In genomic region chr5:131984945-131985665, GRCh38 we compare ENCODE assay signal across 20 cellular contexts. TPM values are rescaled to one million over a fixed set of nuclear protein-coding genes. Genes with fewer than 3 reads are reported as not detected.
DNase-seq lines count a peak whose midpoint lies in the region; ATAC-seq, FAIRE-seq and TF ChIP-seq lines count a peak whose summit lies in the region.
"Had no signal": no experiment of that assay in that cellular context is flagged by ENCODE, and none has a peak within 500 bp of the region (broad histone marks: within the 10 kb centered on the region; RNA-seq: fewer than 3 reads in every experiment).

No MANE protein-coding gene starts in this region.

- peak; percentile 5 for ATAC-seq in stimulated activated naive CD8-positive, alpha-beta T cell treated with anti-CD3 and anti-CD28 coated beads, Interleukin-15, amount 100 ng/mL, for 72 hours
- ATAC-seq in stimulated activated naive CD8-positive, alpha-beta T cell treated with anti-CD3 and anti-CD28 coated beads, Interleukin-15, Interleukin-2, amounts not matched to agents 100 U/mL and 50 U/mL, for 24 hours: no peak
- no peak for ATAC-seq in HG03095 (IDR thresholded peaks at IDR 0.05; ENCODE audit: unreplicated experiment)
- ATAC-seq in effector memory CD8-positive, alpha-beta T cell (replicated peaks): no peak
- ATAC-seq: PC-3 had no signal

- DNase-seq in stimulated activated naive CD8-positive, alpha-beta T cell treated with anti-CD3 and anti-CD28 coated beads, Interleukin-15, amount 100 ng/mL, for 72 hours: no peak
- DNase-seq in stimulated activated naive CD8-positive, alpha-beta T cell treated with anti-CD3 and anti-CD28 coated beads, Interleukin-15, Interleukin-2, amounts not matched to agents 100 U/mL and 50 U/mL, for 24 hours: no peak
- DNase-seq in kidney (peak; percentile 67), occipital lobe (lab: John Stamatoyannopoulos, UW) (peak; percentile 18), NCI-H1436 treated with DMSO at 0.1 percent for 48 hours (lab: John Stamatoyannopoulos, UW) (no peak), activated gamma-delta T cell (lab: John Stamatoyannopoulos, UW) (no peak)
- no peak for DNase-seq in effector memory CD8-positive, alpha-beta T cell
- DNase-seq: Caco-2, MV-4-11, NCI-H1417 treated with DMSO at 0.1 percent for 48 hours, NCI-H2107, NCI-H226, NCI-H526 treated with DMSO at 0.1 percent for 48 hours, PC-3 had no signal

- no peak overlapping the region for H3K9ac ChIP-seq in kidney (ENCODE audit: low read length in 2 of 2)

- no peaks in the 10 kb centered on the region for H3K36me3 ChIP-seq in kidney (ENCODE audit: control insufficient read depth in 1 of 2, insufficient read depth in 2 of 2, low read length in 2 of 2)

- no peak for FAIRE-seq in kidney (lab: Jason Lieb, UNC)
- FAIRE-seq: A204.1, H54 had no signal

- no peak for TF ChIP-seq CTCF in kidney (IDR thresholded peaks at IDR 0.05; ENCODE audit: borderline replicate concordance, extremely low read depth, insufficient read depth)

- no peaks in the 10 kb centered on the region for H3K4me1 ChIP-seq in kidney (ENCODE audit: control insufficient read depth in 1 of 2, insufficient read depth in 1 of 2, low read depth in 1 of 2, low read length in 2 of 2)
- H3K4me1 ChIP-seq: Caco-2 had no signal

- peaks cover 6% of the 10 kb centered on the region for H3K36me3 Mint-ChIP-seq in effector memory CD8-positive, alpha-beta T cell (ENCODE audit: insufficient read depth)
- H3K36me3 Mint-ChIP-seq: CD14-positive monocyte had no signal

- no peak overlapping the region for H3K27ac ChIP-seq in kidney (ENCODE audit: low read depth in 2 of 2, low read length in 2 of 2)

- peaks cover 6% of the 10 kb centered on the region for H3K4me1 Mint-ChIP-seq in stimulated activated naive CD8-positive, alpha-beta T cell treated with anti-CD3 and anti-CD28 coated beads, Interleukin-15, amount 100 ng/mL, for 72 hours
- H3K4me1 Mint-ChIP-seq in effector memory CD8-positive, alpha-beta T cell (ENCODE audit: low read depth in 2 of 2): peaks cover 8 to 30% of the 10 kb centered on the region in 2 donors
- H3K4me1 Mint-ChIP-seq: CD14-positive monocyte had no signal

- intact Hi-C loops in kidney (cut with DNase I): no loop called here

- no peak overlapping the region for H3K4me3 ChIP-seq in kidney (ENCODE audit: low read length in 2 of 2)

- H3K4me3 Mint-ChIP-seq in stimulated activated naive CD8-positive, alpha-beta T cell treated with anti-CD3 and anti-CD28 coated beads, Interleukin-15, amount 100 ng/mL, for 72 hours: no peak overlapping the region
- H3K4me3 Mint-ChIP-seq in effector memory CD8-positive, alpha-beta T cell: no peak overlapping the region
- H3K4me3 Mint-ChIP-seq: CD14-positive monocyte had no signal

- H3K9me3 ChIP-seq in kidney (ENCODE audit: control insufficient read depth in 1 of 2, low read length in 2 of 2): no peaks in the 10 kb centered on the region
- H3K9me3 ChIP-seq: Caco-2 had no signal

- no peaks in the 10 kb centered on the region for H3K9me3 Mint-ChIP-seq in stimulated activated naive CD8-positive, alpha-beta T cell treated with anti-CD3 and anti-CD28 coated beads, Interleukin-15, amount 100 ng/mL, for 72 hours
- H3K9me3 Mint-ChIP-seq in effector memory CD8-positive, alpha-beta T cell: no peaks in the 10 kb centered on the region
- H3K9me3 Mint-ChIP-seq: CD14-positive monocyte, IgD-negative memory B cell had no signal

- no peaks in the 10 kb centered on the region for H3K27me3 Mint-ChIP-seq in stimulated activated naive CD8-positive, alpha-beta T cell treated with anti-CD3 and anti-CD28 coated beads, Interleukin-15, amount 100 ng/mL, for 72 hours
- H3K27me3 Mint-ChIP-seq in effector memory CD8-positive, alpha-beta T cell: no peaks in the 10 kb centered on the region
- H3K27me3 Mint-ChIP-seq: IgD-negative memory B cell had no signal

- H3K27ac Mint-ChIP-seq in stimulated activated naive CD8-positive, alpha-beta T cell treated with anti-CD3 and anti-CD28 coated beads, Interleukin-15, amount 100 ng/mL, for 72 hours: peak overlapping the region in 1 of 2 donors; percentile 29
- H3K27ac Mint-ChIP-seq in effector memory CD8-positive, alpha-beta T cell: peak overlapping the region in 1 of 2 donors; percentile 61
- H3K27ac Mint-ChIP-seq: IgD-negative memory B cell had no signal

RNA-seq across cellular contexts. Expression of gene ACSL6, which starts 26.4 kb away (rescaled TPM):
- total RNA-seq in kidney: 1.4 TPM
- polyA plus RNA-seq in kidney (ENCODE audit: insufficient read depth, low read depth, low replicate concordance): 2.1 TPM
- 32.9 TPM for total RNA-seq in occipital lobe
- total RNA-seq: HT-29 had no signal

RNA-seq across cellular contexts. Expression of gene MEIKIN, which starts 39.6 kb away (rescaled TPM):
- 0.63 TPM for total RNA-seq in kidney
- not detected for polyA plus RNA-seq in kidney (ENCODE audit: insufficient read depth, low read depth, low replicate concordance)
- 1.7 TPM for total RNA-seq in occipital lobe
- total RNA-seq: Caco-2, HT-29, PC-3 had no signal
- polyA plus RNA-seq: IgD-negative memory B cell had no signal

Comparison
In these comparisons a context has a peak if more than half of its experiments do, and no peak if none do; other contexts are left out.
1. DNase-seq: peak in kidney (single experiment) and occipital lobe (single experiment); none in stimulated activated naive CD8-positive, alpha-beta T cell treated with anti-CD3 and anti-CD28 coated beads, Interleukin-15, amount 100 ng/mL, for 72 hours (0 of 2), stimulated activated naive CD8-positive, alpha-beta T cell treated with anti-CD3 and anti-CD28 coated beads, Interleukin-15, Interleukin-2, amounts not matched to agents 100 U/mL and 50 U/mL, for 24 hours (single experiment), NCI-H1436 treated with DMSO at 0.1 percent for 48 hours (single experiment), activated gamma-delta T cell (single experiment) and effector memory CD8-positive, alpha-beta T cell (0 of 3).
2. RNA of gene ACSL6, which starts 26.4 kb away (total RNA-seq): 32.9 TPM in occipital lobe (single experiment); 1.4 TPM in kidney (single experiment); every median in the first group is over 10 times any median in the second.